ENCODE assay signal across 18 cellular contexts in the genomic region with DNA sequence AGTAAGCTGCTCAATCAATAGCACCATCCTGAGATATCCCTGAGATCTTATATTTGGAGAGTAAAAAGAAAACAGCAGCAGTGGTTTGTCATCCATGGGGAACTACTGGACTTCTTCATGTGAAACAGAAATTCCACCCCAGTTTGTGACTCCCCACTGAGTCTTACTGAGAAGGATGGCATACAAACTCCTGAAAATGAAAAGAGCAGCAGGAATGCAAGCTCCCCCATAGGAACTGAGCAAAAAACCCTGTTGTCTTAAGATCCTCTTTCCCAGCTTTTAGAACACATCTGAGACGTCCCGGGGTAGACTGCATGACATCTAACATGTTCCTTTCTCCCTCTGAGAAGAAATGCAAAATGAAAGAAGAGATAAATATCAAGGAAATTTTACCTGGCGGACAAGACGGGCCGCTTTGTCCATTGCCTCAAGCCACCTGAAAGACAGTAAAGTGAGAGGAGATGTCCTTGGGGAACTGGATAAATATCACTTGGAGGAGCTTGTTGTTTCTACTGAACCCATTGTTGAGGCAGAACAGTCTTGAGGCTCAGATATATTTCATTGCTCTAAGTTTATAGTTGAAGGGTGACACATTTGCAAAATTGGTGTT.
DNase-seq lines count a peak whose midpoint lies in the region; ATAC-seq and TF ChIP-seq lines count a peak whose summit lies in the region.
"Had no signal": no experiment of that assay in that cellular context is flagged by ENCODE, and none has a peak within 500 bp of the region (broad histone marks: within the 10 kb centered on the region; RNA-seq: fewer than 3 reads in every experiment).

No MANE protein-coding gene starts in this region.

- CTCF ChIA-PET in Caco-2 (lab: Charles Lee) = interaction anchor here (0.6 kb wide), 1 partner anchor 898 kb away, joined by 3 read pairs; no protein-coding TSS in a partner anchor

- H3K4me2 ChIP-seq in osteoblast (ENCODE audit: insufficient read depth, low read length) = no peak overlapping the region

- peak overlapping the region; percentile 13 for H2AFZ ChIP-seq in osteoblast (ENCODE audit: low read length)

- no peak for ATAC-seq in HG03039 (IDR thresholded peaks at IDR 0.05; ENCODE audit: unreplicated experiment)
- ATAC-seq: Right ventricle myocardium inferior had no signal

- no TSS peak for BruUV-seq in Caco-2 (replicated peaks; lab: Mats Ljungman, UMichigan)

- intact Hi-C loops in Caco-2 (cut with micrococcal nuclease; ENCODE audit: unreplicated experiment) = no loop called here

- H3K27ac Mint-ChIP-seq in Caco-2 (ENCODE audit: unreplicated experiment) = no peak overlapping the region
- H3K27ac Mint-ChIP-seq: CD4-positive, alpha-beta T cell had no signal

- H3K36me3 ChIP-seq in Caco-2 (ENCODE audit: control insufficient read depth, insufficient read depth, low read length) (no peaks in the 10 kb centered on the region), HUES48 (ENCODE audit: control insufficient read depth, insufficient read depth, low read length) (no peaks in the 10 kb centered on the region), osteoblast (ENCODE audit: insufficient read depth, low read length) (no peaks in the 10 kb centered on the region)

- POLR2A ChIA-PET in Caco-2 (lab: Charles Lee) = no interaction called here

- no peaks in the 10 kb centered on the region for H3K79me2 ChIP-seq in osteoblast (ENCODE audit: insufficient read depth, low read length)

- H3K4me1 Mint-ChIP-seq in Caco-2 (ENCODE audit: low read depth, unreplicated experiment) = peaks cover 6% of the 10 kb centered on the region

- H3K4me1 ChIP-seq in Caco-2 = 0 out of 2 replicates have a peak, but pooled peaks cover 4% of the 10 kb centered on the region
- peaks cover 12% of the 10 kb centered on the region for H3K4me1 ChIP-seq in HUES48 (ENCODE audit: control insufficient read depth, insufficient read depth, low read length)
- peaks cover 33% of the 10 kb centered on the region for H3K4me1 ChIP-seq in osteoblast (ENCODE audit: insufficient read depth, low read length)

- peaks cover 7% of the 10 kb centered on the region for H3K9me3 Mint-ChIP-seq in Caco-2 (ENCODE audit: unreplicated experiment)
- H3K9me3 Mint-ChIP-seq: CD4-positive, alpha-beta T cell had no signal

- DNase-seq in Caco-2 (no peak), astrocyte of the spinal cord (ENCODE audit: low read depth, low spot score) (peak; percentile 46), osteoblast (ENCODE audit: insufficient read length, low spot score, missing footprints) (no peak), NAMALWA (ENCODE audit: low spot score) (no peak), NCI-H226 (no peak), T1000 (lab: John Stamatoyannopoulos, UW) (no peak)
- DNase-seq: CD4-positive, alpha-beta T cell; DMS153; NCI-H1105; NCI-H2081; NCI-H2171 treated with DMSO at 0.1 percent for 48 hours; NCI-H446 treated with DMSO at 0.1 percent for 48 hours; NCI-H69; NK-92 treated with Interleukin-12 subunit alpha and Interleukin-12 subunit beta, amount 100 ng/mL, for 24 hours had no signal

- H4K20me1 ChIP-seq in osteoblast (ENCODE audit: insufficient read depth, low read length) = no peaks in the 10 kb centered on the region

- TF ChIP-seq CTCF in Caco-2 (IDR thresholded peaks at IDR 0.05; ENCODE audit: insufficient read depth in 1 of 2, low read depth in 1 of 2, low read length in 1 of 2, severe bottlenecking in 1 of 2, unreplicated experiment in 1 of 2) (no peak), astrocyte of the spinal cord (IDR thresholded peaks at IDR 0.05; ENCODE audit: low read depth, low read length) (no peak), osteoblast (IDR thresholded peaks at IDR 0.05; ENCODE audit: extremely low read depth, low read depth, low read length) (no peak)

- peak overlapping the region; percentile 28 for H3K4me3 Mint-ChIP-seq in Caco-2 (ENCODE audit: unreplicated experiment)
- H3K4me3 Mint-ChIP-seq: CD4-positive, alpha-beta T cell had no signal

- H3K27ac ChIP-seq in HUES48 (ENCODE audit: low read depth, low read length) = peak overlapping the region; percentile 49
- peak overlapping the region; percentile 12 for H3K27ac ChIP-seq in osteoblast (ENCODE audit: low read depth, low read length)
- H3K27ac ChIP-seq: HL-60 had no signal

- H3K4me3 ChIP-seq in Caco-2 (ENCODE audit: low read depth, low read length) (no peak overlapping the region), HUES48 (ENCODE audit: low read depth, low read length) (no peak overlapping the region), astrocyte of the spinal cord (ENCODE audit: low read depth, low read length) (no peak overlapping the region), osteoblast (ENCODE audit: insufficient read depth, low read length) (no peak overlapping the region)

- H3K36me3 Mint-ChIP-seq in Caco-2 (ENCODE audit: insufficient read depth, unreplicated experiment) = peaks cover 5% of the 10 kb centered on the region

- H3K9me3 ChIP-seq in Caco-2 (no peaks in the 10 kb centered on the region), HUES48 (ENCODE audit: control insufficient read depth, insufficient read depth, low read length) (no peaks in the 10 kb centered on the region), osteoblast (ENCODE audit: low read depth, low read length) (no peaks in the 10 kb centered on the region)

- H3K27me3 Mint-ChIP-seq in Caco-2 (ENCODE audit: insufficient read depth, unreplicated experiment) = no peaks in the 10 kb centered on the region
- H3K27me3 Mint-ChIP-seq: CD4-positive, alpha-beta T cell had no signal

- in situ Hi-C loops in astrocyte of the spinal cord (cut with HindIII; ENCODE audit: low sequenced_read_pairs) = no loop called here

- H3K27me3 ChIP-seq in Caco-2 (replicated peaks; ENCODE audit: control insufficient read depth, insufficient read depth, low read length) (no peaks in the 10 kb centered on the region), HUES48 (ENCODE audit: control insufficient read depth, insufficient read depth, low read length) (no peaks in the 10 kb centered on the region), osteoblast (ENCODE audit: insufficient read depth, low read length) (no peaks in the 10 kb centered on the region)

- H3K9ac ChIP-seq in HUES48 (ENCODE audit: low read depth, low read length) = no peak overlapping the region
